20 cellular contexts compared by ENCODE assay signal in genomic region chr4:182193261-182193660, GRCh38. TPM values are rescaled to one million over a fixed set of nuclear protein-coding genes. Genes with fewer than 3 reads are reported as not detected.
DNase-seq lines count a peak whose midpoint lies in the region; ATAC-seq and TF ChIP-seq lines count a peak whose summit lies in the region.
"Had no signal": no experiment of that assay in that cellular context is flagged by ENCODE, and none has a peak within 500 bp of the region (broad histone marks: within the 10 kb centered on the region; RNA-seq: fewer than 3 reads in every experiment).

No MANE protein-coding gene starts in this region.

- H3K4me3 ChIP-seq in ACC112 (ENCODE audit: low read depth, low read length) (no peak overlapping the region), SJSA1 (no peak overlapping the region)
- H3K4me3 ChIP-seq: BLaER1 treated with 17β-estradiol and CSF1 and Interleukin-3, amounts not matched to agents 10 nM and 100 nM; GM23338 had no signal

- no peaks in the 10 kb centered on the region for H3K27me3 ChIP-seq in ACC112 (ENCODE audit: insufficient read depth, low read length)
- H3K27me3 ChIP-seq in SJSA1 (replicated peaks) = no peaks in the 10 kb centered on the region
- H3K27me3 ChIP-seq: BLaER1 treated with 17β-estradiol and CSF1 and Interleukin-3, amounts not matched to agents 10 nM and 100 nM had no signal

- H3K9me3 ChIP-seq in SJSA1 (replicated peaks) = no peaks in the 10 kb centered on the region
- H3K9me3 ChIP-seq: BLaER1 treated with 17β-estradiol and CSF1 and Interleukin-3, amounts not matched to agents 10 nM and 100 nM had no signal

- H3K79me2 ChIP-seq in ACC112 (ENCODE audit: control insufficient read depth, insufficient read depth, low read length, unreplicated experiment) = peaks cover 25% of the 10 kb centered on the region

- no peaks in the 10 kb centered on the region for H3K36me3 Mint-ChIP-seq in mesothelial cell of epicardium
- no peaks in the 10 kb centered on the region for H3K36me3 Mint-ChIP-seq in stimulated activated memory B cell treated with anti-CD40 and anti-IgM and Interleukin-4, amounts not matched to agents 10 μg/mL and 1 μg/mL and 100 μg/mL, for 72 hours
- H3K36me3 Mint-ChIP-seq: CD4-positive, alpha-beta memory T cell had no signal

- H3K27me3 Mint-ChIP-seq in mesothelial cell of epicardium (ENCODE audit: low read depth) = no peaks in the 10 kb centered on the region
- H3K27me3 Mint-ChIP-seq in stimulated activated memory B cell treated with anti-CD40 and anti-IgM and Interleukin-4, amounts not matched to agents 10 μg/mL and 1 μg/mL and 100 μg/mL, for 72 hours = no peaks in the 10 kb centered on the region
- H3K27me3 Mint-ChIP-seq: CD4-positive, alpha-beta memory T cell had no signal

- no peak overlapping the region for H3K4me3 Mint-ChIP-seq in mesothelial cell of epicardium
- no peak overlapping the region for H3K4me3 Mint-ChIP-seq in stimulated activated memory B cell treated with anti-CD40 and anti-IgM and Interleukin-4, amounts not matched to agents 10 μg/mL and 1 μg/mL and 100 μg/mL, for 72 hours
- H3K4me3 Mint-ChIP-seq: CD4-positive, alpha-beta memory T cell; GM23338 had no signal

- peaks cover 62% of the 10 kb centered on the region for H3K4me1 Mint-ChIP-seq in mesothelial cell of epicardium
- no peaks in the 10 kb centered on the region for H3K4me1 Mint-ChIP-seq in stimulated activated memory B cell treated with anti-CD40 and anti-IgM and Interleukin-4, amounts not matched to agents 10 μg/mL and 1 μg/mL and 100 μg/mL, for 72 hours
- H3K4me1 Mint-ChIP-seq: CD4-positive, alpha-beta memory T cell had no signal

- ATAC-seq in stimulated activated memory B cell treated with anti-CD40 and anti-IgM and Interleukin-4, amounts not matched to agents 10 μg/mL and 1 μg/mL and 100 μg/mL, for 72 hours = no peak
- no peak for ATAC-seq in HG02678 (IDR thresholded peaks at IDR 0.05; ENCODE audit: unreplicated experiment)
- ATAC-seq in GM18520 (IDR thresholded peaks at IDR 0.05; ENCODE audit: unreplicated experiment) = no peak
- ATAC-seq: GM23338, Right ventricle myocardium inferior had no signal

- H2AFZ ChIP-seq in ACC112 (ENCODE audit: low read length, unreplicated experiment) = no peak overlapping the region
- H2AFZ ChIP-seq: GM23338 had no signal

- DNase-seq in NCI-H1105 treated with DMSO at 0.1 percent for 48 hours (lab: John Stamatoyannopoulos, UW) (peak; percentile 56), NCI-H1105 (lab: John Stamatoyannopoulos, UW) (no peak), SJSA1 (ENCODE audit: low read depth in 1 of 2, low spot score in 2 of 2) (no peak), mesothelial cell of epicardium (ENCODE audit: low spot score in 2 of 2, unreplicated experiment in 2 of 2) (no peak)
- DNase-seq: CD4-positive, alpha-beta memory T cell; HCEC 1CT; MV-4-11; NCI-H2081; NCI-H2227 treated with DMSO at 0.1 percent for 48 hours; NCI-H510A treated with DMSO at 0.1 percent for 48 hours; OCI-M1 had no signal

- peak overlapping the region; percentile 42 for H3K27ac ChIP-seq in ACC112 (ENCODE audit: low read depth, low read length)
- peak overlapping the region; percentile 72 for H3K27ac ChIP-seq in SJSA1
- H3K27ac ChIP-seq: 22Rv1; BLaER1 treated with 17β-estradiol and CSF1 and Interleukin-3, amounts not matched to agents 10 nM and 100 nM; KMS-11 had no signal

- H3K4me1 ChIP-seq in ACC112 (ENCODE audit: control insufficient read depth, insufficient read depth, low read length, unreplicated experiment) = peaks cover 42% of the 10 kb centered on the region
- H3K4me1 ChIP-seq in SJSA1 (replicated peaks) = peaks cover 52% of the 10 kb centered on the region

- peak overlapping the region; percentile 37 for H3K27ac Mint-ChIP-seq in mesothelial cell of epicardium
- no peak overlapping the region for H3K27ac Mint-ChIP-seq in stimulated activated memory B cell treated with anti-CD40 and anti-IgM and Interleukin-4, amounts not matched to agents 10 μg/mL and 1 μg/mL and 100 μg/mL, for 72 hours

- H3K36me3 ChIP-seq in ACC112 (ENCODE audit: insufficient read depth, low read length) (no peaks in the 10 kb centered on the region), SJSA1 (no peaks in the 10 kb centered on the region)
- H3K36me3 ChIP-seq: BLaER1 treated with 17β-estradiol and CSF1 and Interleukin-3, amounts not matched to agents 10 nM and 100 nM had no signal

- TF ChIP-seq CTCF in mesothelial cell of epicardium (IDR thresholded peaks at IDR 0.05; ENCODE audit: unreplicated experiment) = no peak

- H3K9me3 Mint-ChIP-seq in mesothelial cell of epicardium = no peaks in the 10 kb centered on the region
- H3K9me3 Mint-ChIP-seq in stimulated activated memory B cell treated with anti-CD40 and anti-IgM and Interleukin-4, amounts not matched to agents 10 μg/mL and 1 μg/mL and 100 μg/mL, for 72 hours = no peaks in the 10 kb centered on the region
- H3K9me3 Mint-ChIP-seq: GM23338 had no signal

RNA-seq across cellular contexts. Expression of gene TENM3, which starts 49.9 kb away (rescaled TPM):
- 42.6 and 90.5 TPM in 2 replicates for total RNA-seq in SJSA1 (2014; rRNA removed; shearing (Covaris generic))
- 104 to 107 TPM (median 106 TPM) in 3 replicates for total RNA-seq in mesothelial cell of epicardium
- total RNA-seq: CD4-positive, alpha-beta memory T cell had no signal
